Comparison of ENCODE assay signal across 28 cellular contexts in the genomic region with DNA sequence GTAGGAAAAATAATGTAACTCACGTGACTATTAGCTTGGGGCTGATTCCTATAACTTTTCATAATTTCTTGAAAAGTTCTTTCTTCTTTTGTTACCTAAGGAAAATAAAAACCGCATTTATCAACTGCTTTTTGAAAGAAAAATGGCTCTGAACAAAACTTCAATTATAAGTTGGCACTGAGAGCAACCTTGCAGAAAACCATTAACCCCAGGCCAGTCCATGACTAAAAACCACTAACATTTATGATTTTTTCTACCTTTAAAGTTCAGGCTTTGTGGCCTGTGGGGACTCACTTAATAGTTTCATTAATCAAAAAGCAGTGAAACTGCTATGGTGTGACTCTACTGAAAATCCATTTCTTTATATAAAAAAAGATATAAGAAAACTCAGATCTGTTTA.
"Had no signal": no experiment of that assay in that cellular context is flagged by ENCODE, and none has a peak within 500 bp of the region (broad histone marks: within the 10 kb centered on the region; RNA-seq: fewer than 3 reads in every experiment).

No MANE protein-coding gene starts in this region.

- H3K36me3 Mint-ChIP-seq: natural killer cell had no signal

- H3K9ac ChIP-seq: neural progenitor cell, parathyroid adenoma had no signal

- H3K27ac ChIP-seq: left ventricle myocardium inferior, neural progenitor cell, neutrophil, parathyroid adenoma, psoas muscle, right atrium auricular region, right lobe of liver, stomach, testis, thyroid gland, transverse colon, upper lobe of left lung, vagina had no signal

- H3K79me2 ChIP-seq: parathyroid adenoma had no signal

- H3K4me1 ChIP-seq: left ventricle myocardium inferior, neural progenitor cell, parathyroid adenoma, psoas muscle, right atrium auricular region, right lobe of liver, stomach, testis, thyroid gland, transverse colon, upper lobe of left lung, vagina had no signal

- H3K4me2 ChIP-seq: neural progenitor cell, smooth muscle cell had no signal

- DNase-seq: islet precursor cell; left ventricle myocardium inferior; mesendoderm; naive B cell; natural killer cell; nephron progenitor cell; occipital lobe; psoas muscle; right lobe of liver; stimulated activated CD4-positive, alpha-beta T cell treated with anti-CD3 and anti-CD28 coated beads, Interleukin-12 subunit alpha, Interleukin-12 subunit beta, amount 100 ng/mL, for 4 hours; stimulated activated CD4-positive, alpha-beta T cell treated with anti-CD3 and anti-CD28 coated beads, Interleukin-15, amount 100 ng/mL, for 24 hours; stimulated activated CD4-positive, alpha-beta T cell treated with anti-CD3 and anti-CD28 coated beads, Interleukin-2, amount 100 ng/mL, for 24 hours; stimulated activated CD4-positive, alpha-beta T cell treated with anti-CD3 and anti-CD28 coated beads, Interleukin-4, amount 100 ng/mL, for 1 hour; stimulated activated naive B cell treated with anti-CD40 and anti-IgM and Interleukin-4, amounts not matched to agents 10 μg/mL and 1 μg/mL and 100 μg/mL, for 72 hours; stimulated activated naive CD8-positive, alpha-beta T cell treated with anti-CD3 and anti-CD28 coated beads, Interleukin-15, Interleukin-2, amounts not matched to agents 100 U/mL and 50 U/mL, for 24 hours; stomach; testis; thyroid gland; transverse colon; upper lobe of left lung had no signal

- H3K27me3 Mint-ChIP-seq: naive B cell; stimulated activated naive B cell treated with anti-CD40 and anti-IgM and Interleukin-4, amounts not matched to agents 10 μg/mL and 1 μg/mL and 100 μg/mL, for 72 hours had no signal

- H3K4me3 Mint-ChIP-seq: mesothelial cell of epicardium; naive B cell; natural killer cell; nephron progenitor cell; neural progenitor cell; stimulated activated naive B cell treated with anti-CD40 and anti-IgM and Interleukin-4, amounts not matched to agents 10 μg/mL and 1 μg/mL and 100 μg/mL, for 72 hours had no signal

- H3K27me3 ChIP-seq: neural progenitor cell, neutrophil, right atrium auricular region, right lobe of liver, stomach, testis, thyroid gland, transverse colon, upper lobe of left lung, vagina had no signal

- H3K9me3 Mint-ChIP-seq: mesothelial cell of epicardium; naive B cell; natural killer cell; nephron progenitor cell; neural progenitor cell; stimulated activated naive B cell treated with anti-CD40 and anti-IgM and Interleukin-4, amounts not matched to agents 10 μg/mL and 1 μg/mL and 100 μg/mL, for 72 hours had no signal

- H3K4me3 ChIP-seq: left ventricle myocardium inferior, lung, neural progenitor cell, psoas muscle, right atrium auricular region, right lobe of liver, smooth muscle cell, stomach, testis, thyroid gland, transverse colon, upper lobe of left lung, vagina had no signal

- H2AFZ ChIP-seq: neural progenitor cell, parathyroid adenoma had no signal

- H3K9me3 ChIP-seq: left ventricle myocardium inferior, neutrophil, psoas muscle, right atrium auricular region, right lobe of liver, stomach, testis, thyroid gland, transverse colon, upper lobe of left lung, vagina had no signal

- H3K36me3 ChIP-seq: thyroid gland had no signal

- H3K4me1 Mint-ChIP-seq: mesothelial cell of epicardium, naive B cell, natural killer cell, nephron progenitor cell had no signal

- H3K27ac Mint-ChIP-seq: mesothelial cell of epicardium; naive B cell; natural killer cell; nephron progenitor cell; neural progenitor cell; stimulated activated naive B cell treated with anti-CD40 and anti-IgM and Interleukin-4, amounts not matched to agents 10 μg/mL and 1 μg/mL and 100 μg/mL, for 72 hours had no signal
